In genomic region chr6:112284603-112285002, GRCh38 we compare ENCODE assay signal across 21 cellular contexts. TPM values are rescaled to one million over a fixed set of nuclear protein-coding genes. Genes with fewer than 3 reads are reported as not detected.
"Had no signal": no experiment of that assay in that cellular context is flagged by ENCODE, and none has a peak within 500 bp of the region (broad histone marks: within the 10 kb centered on the region; RNA-seq: fewer than 3 reads in every experiment).

No MANE protein-coding gene starts in this region.

- H3K9me3 Mint-ChIP-seq: dendritic cell treated with granulocyte-macrophage colony-stimulating factor and Interleukin-4, amounts not matched to agents 40 ng/mL and 50 ng/mL, for 4 days; endodermal cell; naive thymus-derived CD8-positive, alpha-beta T cell; stimulated activated naive CD8-positive, alpha-beta T cell treated with anti-CD3 and anti-CD28 coated beads, Interleukin-15, Interleukin-2, amounts not matched to agents 100 ng/mL and 50 ng/mL, for 24 hours had no signal

- DNase-seq: effector CD8-positive, alpha-beta T cell; endodermal cell; foreskin fibroblast; gastrocnemius medialis; head of caudate nucleus; left ventricle myocardium superior; lower lobe of right lung; naive thymus-derived CD8-positive, alpha-beta T cell; nephron progenitor cell; nucleus accumbens; stimulated activated CD4-positive, alpha-beta T cell treated with anti-CD3 and anti-CD28 coated beads, Interleukin-12 subunit alpha, Interleukin-12 subunit beta, amount 100 ng/mL, for 4 hours; stimulated activated CD4-positive, alpha-beta T cell treated with anti-CD3 and anti-CD28 coated beads, Interleukin-1b, Interleukin-23, amount 100 ng/mL, for 48 hours; stimulated activated CD4-positive, alpha-beta T cell treated with anti-CD3 and anti-CD28 coated beads, Interleukin-4, amount 100 ng/mL, for 1 hour; stimulated activated CD8-positive, alpha-beta memory T cell treated with anti-CD3 and anti-CD28 coated beads, Interleukin-4, amount 100 ng/mL, for 48 hours; transverse colon; upper lobe of right lung; uterus had no signal

- H3K36me3 Mint-ChIP-seq: naive thymus-derived CD8-positive, alpha-beta T cell had no signal

- ATAC-seq: esophagus mucosa; gastrocnemius medialis; left ventricle myocardium superior; lower lobe of right lung; naive thymus-derived CD8-positive, alpha-beta T cell; sciatic nerve; upper lobe of right lung had no signal

- H3K27ac Mint-ChIP-seq: dendritic cell treated with granulocyte-macrophage colony-stimulating factor and Interleukin-4, amounts not matched to agents 40 ng/mL and 50 ng/mL, for 4 days; endodermal cell; naive thymus-derived CD8-positive, alpha-beta T cell; nephron progenitor cell; stimulated activated naive CD8-positive, alpha-beta T cell treated with anti-CD3 and anti-CD28 coated beads, Interleukin-15, Interleukin-2, amounts not matched to agents 100 ng/mL and 50 ng/mL, for 24 hours had no signal

- H3K4me3 Mint-ChIP-seq: dendritic cell treated with granulocyte-macrophage colony-stimulating factor and Interleukin-4, amounts not matched to agents 40 ng/mL and 50 ng/mL, for 4 days; endodermal cell; naive thymus-derived CD8-positive, alpha-beta T cell; nephron progenitor cell; stimulated activated naive CD8-positive, alpha-beta T cell treated with anti-CD3 and anti-CD28 coated beads, Interleukin-15, Interleukin-2, amounts not matched to agents 100 ng/mL and 50 ng/mL, for 24 hours had no signal

RNA-seq across cellular contexts. Expression of gene LAMA4, which starts 30.2 kb away (rescaled TPM):
- total RNA-seq: naive thymus-derived CD8-positive, alpha-beta T cell had no signal
